ENCODE assay signal across 16 cellular contexts in the genomic region with DNA sequence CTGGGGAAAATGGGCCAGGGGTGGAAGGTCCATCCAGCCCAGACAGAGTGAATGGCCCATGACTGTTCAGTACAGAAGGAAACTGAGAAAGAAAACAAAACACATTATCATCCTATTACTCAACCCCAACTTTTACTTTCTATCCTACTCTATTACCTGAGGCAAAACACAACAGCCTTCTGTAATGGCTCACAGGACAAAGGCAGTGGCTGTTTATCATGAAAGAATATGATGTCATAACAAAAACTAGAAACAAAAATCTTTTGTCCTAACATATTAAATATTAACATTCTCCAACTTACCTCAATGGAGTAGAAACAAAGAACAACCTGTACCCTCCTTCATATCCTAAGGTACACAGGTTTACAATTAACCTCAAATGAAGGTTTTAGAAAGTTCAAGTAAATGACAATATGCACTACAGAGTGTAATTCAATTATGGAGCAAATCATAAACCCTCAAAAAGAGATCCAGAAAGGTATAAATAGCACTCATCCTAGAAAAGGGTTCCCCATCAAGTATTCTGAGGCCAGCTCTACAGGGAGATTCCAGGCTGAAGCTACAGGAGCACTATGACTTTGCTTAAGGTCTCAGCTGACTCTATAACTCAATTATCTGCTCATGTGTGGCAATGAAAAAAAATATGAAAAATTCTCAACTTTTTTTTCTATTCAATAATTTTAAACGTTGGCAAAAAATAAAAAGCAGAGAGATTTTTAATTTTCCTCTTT. TPM values are rescaled to one million over a fixed set of nuclear protein-coding genes. Genes with fewer than 3 reads are reported as not detected.
DNase-seq lines count a peak whose midpoint lies in the region; ATAC-seq, FAIRE-seq and TF ChIP-seq lines count a peak whose summit lies in the region.
"Had no signal": no experiment of that assay in that cellular context is flagged by ENCODE, and none has a peak within 500 bp of the region (broad histone marks: within the 10 kb centered on the region; RNA-seq: fewer than 3 reads in every experiment).

No MANE protein-coding gene starts in this region.

- H3K36me3 ChIP-seq in keratinocyte (ENCODE audit: control insufficient read depth in 2 of 2, extremely low read depth in 1 of 2, insufficient read depth in 2 of 2, low read length in 2 of 2) (peaks cover 3 to 8% of the 10 kb centered on the region in 2 experiments), PC-3 (ENCODE audit: low read depth, low read length) (peaks cover 56% of the 10 kb centered on the region)

- H3K9me3 ChIP-seq in keratinocyte (ENCODE audit: control insufficient read depth, low read depth, low read length) (no peaks in the 10 kb centered on the region), PC-3 (ENCODE audit: low read length) (no peaks in the 10 kb centered on the region)
- H3K9me3 ChIP-seq: psoas muscle, SK-N-SH had no signal

- H3K9me2 ChIP-seq in PC-3 (replicated peaks; ENCODE audit: low read length): no peaks in the 10 kb centered on the region
- H3K9me2 ChIP-seq: SK-N-SH had no signal

- H3K4me3 ChIP-seq in keratinocyte (ENCODE audit: control insufficient read depth in 2 of 3, extremely low read depth in 1 of 3, insufficient read depth in 2 of 3, low read depth in 1 of 3, low read length in 3 of 3): no peak overlapping the region
- H3K4me3 ChIP-seq in PC-3 (ENCODE audit: low read length): no peak overlapping the region
- H3K4me3 ChIP-seq: coronary artery, psoas muscle had no signal

- CTCF ChIA-PET in GM10248 (lab: Yijun Ruan, JAX): interaction anchor here (0.9 to 1.8 kb wide), 3 partner anchors 13 to 42 kb away, joined by 3 to 13 read pairs (median 6); no protein-coding TSS in a partner anchor
- CTCF ChIA-PET in PC-3 (lab: Charles Lee): interaction anchor here (0.6 kb wide), 1 partner anchor 13 kb away, joined by 4 read pairs; no protein-coding TSS in a partner anchor

- H4K20me1 ChIP-seq in keratinocyte (ENCODE audit: control insufficient read depth, extremely low read depth, insufficient read depth, low read length) (no peaks in the 10 kb centered on the region), PC-3 (ENCODE audit: low read length) (no peaks in the 10 kb centered on the region)

- dilution Hi-C loops in keratinocyte (cut with MboI; ENCODE audit: extremely low pct_ligation_motif_present, low sequenced_read_pairs): no loop called here

- FAIRE-seq in GM19239 (lab: Jason Lieb, UNC): peak; percentile 77
- no peak for FAIRE-seq in keratinocyte (lab: Jason Lieb, UNC)

- H3K4me1 ChIP-seq in keratinocyte (ENCODE audit: control insufficient read depth, extremely low read depth, insufficient read depth, low read length) (peaks cover 10% of the 10 kb centered on the region), PC-3 (ENCODE audit: insufficient read depth, low read length) (no peaks in the 10 kb centered on the region)
- H3K4me1 ChIP-seq: psoas muscle had no signal

- DNase-seq in GM10248 (ENCODE audit: extremely low spot score) (peak; percentile 36), GM19239 (ENCODE audit: insufficient read length, low spot score) (no peak), keratinocyte (ENCODE audit: low read depth, low spot score) (no peak), GF-D8 (lab: John Stamatoyannopoulos, UW) (no peak), PC-3 (no peak), NCI-H2227 (lab: John Stamatoyannopoulos, UW; ENCODE audit: unreplicated experiment) (no peak), NCI-H446 (lab: John Stamatoyannopoulos, UW) (no peak)
- DNase-seq: activated CD4-positive, CD25-positive, alpha-beta regulatory T cell; activated naive CD8-positive, alpha-beta T cell treated with anti-CD3 and anti-CD28 coated beads, Interleukin-2, amount 10 ng/mL, durations not matched to agents 7 days and 5 days; C1 segment of cervical spinal cord; NCI-H187 treated with DMSO at 0.1 percent for 48 hours; psoas muscle; SK-N-SH; stimulated activated CD4-positive, alpha-beta T cell treated with anti-CD3 and anti-CD28 coated beads, Interleukin-4, amount 100 ng/mL, for 24 hours had no signal

- intact Hi-C loops in PC-3 (cut with micrococcal nuclease): no loop called here

- no peak for TF ChIP-seq CTCF in GM10248 (IDR thresholded peaks at IDR 0.05; ENCODE audit: control extremely low read depth, extremely low read depth, low read depth, missing control alignments)
- TF ChIP-seq CTCF in keratinocyte (optimal IDR thresholded peaks at IDR 0.05 in 1 of 3, IDR thresholded peaks at IDR 0.05 in 1 of 3, conservative IDR thresholded peaks at IDR 0.05 in 1 of 3; ENCODE audit: extremely low read depth in 1 of 3, insufficient read depth in 2 of 3, low read length in 3 of 3): no peak
- TF ChIP-seq CTCF in PC-3 (conservative IDR thresholded peaks at IDR 0.05; ENCODE audit: low read depth, low read length): no peak

- no peaks in the 10 kb centered on the region for H3K27me3 ChIP-seq in keratinocyte (ENCODE audit: control insufficient read depth, extremely low read depth, insufficient read depth, low read length)
- no peaks in the 10 kb centered on the region for H3K27me3 ChIP-seq in PC-3 (ENCODE audit: low read length)

- no peak overlapping the region for H2AFZ ChIP-seq in keratinocyte (ENCODE audit: control insufficient read depth, low read length)
- H2AFZ ChIP-seq in PC-3 (ENCODE audit: low read length): no peak overlapping the region

- H3F3A ChIP-seq in PC-3 (ENCODE audit: low read length, unreplicated experiment): no peaks in the 10 kb centered on the region

- H3K4me2 ChIP-seq in keratinocyte (ENCODE audit: control insufficient read depth, extremely low read depth, insufficient read depth, low read depth, low read length) (no peak overlapping the region), PC-3 (ENCODE audit: low read length) (no peak overlapping the region)
- H3K4me2 ChIP-seq: SK-N-SH had no signal

- H3K9me1 ChIP-seq in keratinocyte (ENCODE audit: control insufficient read depth, extremely low read depth, insufficient read depth, low read length): no peaks in the 10 kb centered on the region

- ATAC-seq in HG03108 (IDR thresholded peaks at IDR 0.05; ENCODE audit: unreplicated experiment): peak; percentile 59
- ATAC-seq in PC-3: no peak
- ATAC-seq: psoas muscle had no signal

- H3K9ac ChIP-seq in keratinocyte (ENCODE audit: control insufficient read depth, extremely low read depth, insufficient read depth, low read length) (no peak overlapping the region), PC-3 (ENCODE audit: low read length) (no peak overlapping the region)
- H3K9ac ChIP-seq: SK-N-SH had no signal

- POLR2A ChIA-PET in GM10248 (lab: Yijun Ruan, JAX): no interaction called here
- POLR2A ChIA-PET in PC-3 (lab: Charles Lee; ENCODE audit: unreplicated experiment): no interaction called here

- no TSS peak for BruUV-seq in PC-3 (replicated peaks; lab: Mats Ljungman, UMichigan)

- H3K79me2 ChIP-seq in keratinocyte (ENCODE audit: control insufficient read depth, insufficient read depth, low read length) (peaks cover 4% of the 10 kb centered on the region), PC-3 (ENCODE audit: low read length) (peaks cover 6% of the 10 kb centered on the region; the same call in 1 of the 2 replicates)

- H3K27ac ChIP-seq in keratinocyte (ENCODE audit: control insufficient read depth, insufficient read depth, low read length) (peak overlapping the region; percentile 43), PC-3 (ENCODE audit: low read length) (no peak overlapping the region)
- H3K27ac ChIP-seq: coronary artery, psoas muscle had no signal

RNA-seq across cellular contexts. Expression of a gene that starts 15.1 kb away (rescaled TPM):
- 4.5 to 8.6 TPM (median 7.3 TPM) in 3 replicates for polyA plus RNA-seq in keratinocyte
- 15.3 TPM for polyA plus RNA-seq in keratinocyte (2011; ENCODE audit: low read depth)
- 3.4 and 6.3 TPM in 2 replicates for polyA plus RNA-seq in keratinocyte (2011; cell fraction: cytosol; rRNA removed)
- 8.8 and 10.4 TPM in 2 replicates for polyA plus RNA-seq in keratinocyte (2011; cell fraction: nucleus; rRNA removed)
- 7.4 TPM in 2 replicates for polyA plus RNA-seq in keratinocyte (2012; ENCODE audit: low replicate concordance)
- polyA minus RNA-seq in keratinocyte: 8.8 to 17.5 TPM (median 12.0 TPM) in 3 replicates
- polyA minus RNA-seq in keratinocyte (2011; cell fraction: cytosol; rRNA and poly(A)+ RNA removed): 6.7 TPM
- 6.2 and 12.6 TPM in 2 replicates for polyA minus RNA-seq in keratinocyte (2011; cell fraction: nucleus; rRNA and poly(A)+ RNA removed)
- 16.3 and 16.4 TPM in 2 replicates for total RNA-seq in PC-3 (2014; rRNA removed)
